9 cellular contexts compared by ENCODE assay signal in the genomic region with DNA sequence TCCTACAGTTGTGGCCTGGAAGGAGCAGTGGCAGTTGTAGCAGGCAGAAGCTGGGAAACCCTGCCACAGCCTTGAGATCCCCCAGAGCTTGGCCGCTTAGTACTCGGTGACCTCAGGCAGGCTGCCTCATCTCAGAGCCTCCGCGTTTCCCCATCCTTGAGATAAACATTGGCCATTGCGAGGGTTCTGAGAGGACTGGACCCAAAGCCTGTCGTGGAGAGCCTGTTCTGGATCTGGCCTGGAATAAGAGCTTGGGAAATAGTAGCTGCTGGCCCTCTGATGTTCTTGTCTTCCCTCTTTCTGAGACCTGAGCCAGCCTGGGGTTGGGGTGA. TPM values are rescaled to one million over a fixed set of nuclear protein-coding genes. Genes with fewer than 3 reads are reported as not detected.
DNase-seq lines count a peak whose midpoint lies in the region; ATAC-seq, FAIRE-seq and TF ChIP-seq lines count a peak whose summit lies in the region.
"Had no signal": no experiment of that assay in that cellular context is flagged by ENCODE, and none has a peak within 500 bp of the region (broad histone marks: within the 10 kb centered on the region; RNA-seq: fewer than 3 reads in every experiment).

No MANE protein-coding gene starts in this region.

- H3K36me3 Mint-ChIP-seq in T-helper 17 cell (ENCODE audit: low read depth) = no peaks in the 10 kb centered on the region

- intact Hi-C loops in psoas muscle (cut with DNase I) = loop anchor here (5.0 kb wide), 2 partner anchors 35 to 45 kb away; a partner anchor contains a TSS

- H3K79me2 ChIP-seq in DND-41 (ENCODE audit: insufficient read depth, low read length) = peaks cover 31% of the 10 kb centered on the region

- H3K9me3 ChIP-seq in DND-41 (ENCODE audit: insufficient read depth, low read length, severe bottlenecking) (no peaks in the 10 kb centered on the region), T-helper 17 cell (ENCODE audit: control insufficient read depth, low read length, poor library complexity, severe bottlenecking) (no peaks in the 10 kb centered on the region), psoas muscle (no peaks in the 10 kb centered on the region)

- H3K4me1 ChIP-seq in DND-41 (ENCODE audit: insufficient read depth, low read length) = peaks cover 22% of the 10 kb centered on the region
- H3K4me1 ChIP-seq in psoas muscle = peaks cover 16% of the 10 kb centered on the region

- H3K36me3 ChIP-seq in DND-41 (ENCODE audit: insufficient read depth, low read length) (peaks cover 18% of the 10 kb centered on the region), psoas muscle (ENCODE audit: insufficient read depth in 1 of 2, low read depth in 1 of 2) (peaks cover 0 to 25% of the 10 kb centered on the region in 2 donors)

- no peak for ATAC-seq in DND-41 (ENCODE audit: insufficient read depth, low read depth)
- ATAC-seq in T-helper 17 cell = no peak
- ATAC-seq in psoas muscle = no peak
- ATAC-seq in GM21786 (IDR thresholded peaks at IDR 0.05; ENCODE audit: unreplicated experiment) = no peak
- ATAC-seq in GM18498 (IDR thresholded peaks at IDR 0.05; ENCODE audit: unreplicated experiment) = no peak

- no peaks in the 10 kb centered on the region for H3K27me3 ChIP-seq in DND-41 (ENCODE audit: insufficient read depth, low read length, poor library complexity)
- H3K27me3 ChIP-seq in psoas muscle (ENCODE audit: insufficient read depth in 3 of 3, low read length in 2 of 3) = no peaks in the 10 kb centered on the region

- no peak for FAIRE-seq in urothelium cell line (lab: Jason Lieb, UNC)

- H3K4me3 Mint-ChIP-seq in T-helper 17 cell = peak overlapping the region; percentile 97

- DNase-seq in DND-41 = no peak
- DNase-seq in T-helper 17 cell = no peak
- DNase-seq in fibroblast of villous mesenchyme (ENCODE audit: low read depth) = no peak
- DNase-seq in psoas muscle = no peak
- DNase-seq in AG20443 (ENCODE audit: low spot score) = no peak
- no peak for DNase-seq in urothelium cell line (ENCODE audit: low spot score)
- DNase-seq: activated CD4-positive, alpha-beta T cell treated with anti-CD3 and anti-CD28 coated beads for 48 hours had no signal

- TF ChIP-seq CTCF in DND-41 (IDR thresholded peaks at IDR 0.05; ENCODE audit: borderline replicate concordance, extremely low read depth, low read length, poor library complexity, severe bottlenecking) = no peak
- TF ChIP-seq CTCF in fibroblast of villous mesenchyme (IDR thresholded peaks at IDR 0.05; ENCODE audit: insufficient read depth, low read depth, low read length) = no peak
- TF ChIP-seq CTCF in psoas muscle (IDR thresholded peaks at IDR 0.05) = no peak

- peak overlapping the region; percentile 87 for H3K9ac ChIP-seq in DND-41 (ENCODE audit: low read depth, low read length)

- H3K27me3 Mint-ChIP-seq in T-helper 17 cell = no peaks in the 10 kb centered on the region

- WGBS in psoas muscle, 3 donors = 38 to 55% (median 43%) methylated on average over 6 of the region's 6 CpGs

- H4K20me1 ChIP-seq in DND-41 (ENCODE audit: insufficient read depth, low read length) = peaks cover 13% of the 10 kb centered on the region

- H3K4me1 Mint-ChIP-seq in T-helper 17 cell = peaks cover 25% of the 10 kb centered on the region

- no peak overlapping the region for H2AFZ ChIP-seq in DND-41 (ENCODE audit: low read depth, low read length)

- H3K4me3 ChIP-seq in DND-41 (ENCODE audit: low read depth in 1 of 2, low read length in 2 of 2) (peak overlapping the region; percentile 95 to 99; a peak in 3 of 4 replicates), fibroblast of villous mesenchyme (ENCODE audit: low read depth, low read length) (peak overlapping the region; percentile 99), psoas muscle (peak overlapping the region; percentile 94)

- H3K27ac ChIP-seq in DND-41 (ENCODE audit: low read length) = 0 out of 2 replicates have a peak overlapping the region, but pooled peaks have one; percentile 76
- peak overlapping the region; percentile 23 for H3K27ac ChIP-seq in psoas muscle

- H3K27ac Mint-ChIP-seq in T-helper 17 cell = no peak overlapping the region

- peak overlapping the region; percentile 98 for H3K4me2 ChIP-seq in DND-41 (ENCODE audit: insufficient read depth, low read length)

RNA-seq across cellular contexts. Expression of a gene that starts 1.3 kb away (rescaled TPM):
- total RNA-seq in T-helper 17 cell (10 to 100 TPM; 64.2 to 81.4 TPM), fibroblast of villous mesenchyme (22.5 and 26.1 TPM in 2 replicates), psoas muscle (10 to 100 TPM in 3 of 4 donors, 1 to 10 TPM in 1; 8.4 to 17.8 (median 14.8) TPM)
- polyA plus RNA-seq in psoas muscle = 10 to 100 TPM; 12.7 to 18.1 (median 13.7) TPM

RNA-seq across cellular contexts. Expression of a gene that starts 9.6 kb away (rescaled TPM):
- total RNA-seq in T-helper 17 cell = 10 to 100 TPM; 82.2 to 87.1 TPM
- 30.9 and 39.3 TPM in 2 replicates for total RNA-seq in fibroblast of villous mesenchyme
- total RNA-seq in psoas muscle = 10 to 100 TPM; 33.8 to 56.8 (median 45.1) TPM
- 10 to 100 TPM; 22.2 to 33.5 (median 28.0) TPM for polyA plus RNA-seq in psoas muscle

RNA-seq across cellular contexts. Expression of a gene that starts 43.2 kb away (rescaled TPM):
- total RNA-seq in T-helper 17 cell = 1 to 10 TPM; 5.3 to 8.0 TPM
- 11.6 and 14.2 TPM in 2 replicates for total RNA-seq in fibroblast of villous mesenchyme
- 1 to 10 TPM; 2.1 to 4.7 (median 4.2) TPM for total RNA-seq in psoas muscle
- 1 to 10 TPM; 2.3 to 5.2 (median 4.7) TPM for polyA plus RNA-seq in psoas muscle
